ENCODE assay signal across 7 cellular contexts in genomic region chr6:169701218-169701952, GRCh38. TPM values are rescaled to one million over a fixed set of nuclear protein-coding genes. Genes with fewer than 3 reads are reported as not detected.
DNase-seq lines count a peak whose midpoint lies in the region; ATAC-seq and TF ChIP-seq lines count a peak whose summit lies in the region.

No MANE protein-coding gene starts in this region.

- H3K4me3 Mint-ChIP-seq in H9 (peak overlapping the region; percentile 89 to 94), natural killer cell (peak overlapping the region; percentile 92)
- peak overlapping the region; percentile 89 to 92 for H3K4me3 Mint-ChIP-seq in effector memory CD8-positive, alpha-beta T cell

- peaks cover 7% of the 10 kb centered on the region for H3K4me1 ChIP-seq in H9 (ENCODE audit: insufficient read depth, low read length)
- H3K4me1 ChIP-seq in OCI-LY1 (ENCODE audit: insufficient read depth, low read length, severe bottlenecking), result peaks cover 52% of the 10 kb centered on the region

- H3K4me1 Mint-ChIP-seq in H9, result peaks cover 21 to 27% of the 10 kb centered on the region in 2 experiments
- H3K4me1 Mint-ChIP-seq in effector memory CD8-positive, alpha-beta T cell (ENCODE audit: low read depth in 2 of 2), result peaks cover 16 to 30% of the 10 kb centered on the region in 2 donors
- peaks cover 20 to 45% of the 10 kb centered on the region in 2 donors for H3K4me1 Mint-ChIP-seq in natural killer cell

- H4K8ac ChIP-seq in H9 (replicated peaks; ENCODE audit: insufficient read length, low read depth, low read length), result no peak overlapping the region

- H2BK120ac ChIP-seq in H9 (ENCODE audit: low read depth, low read length, poor library complexity, severe bottlenecking), result no peak overlapping the region

- H3K4ac ChIP-seq in H9 (ENCODE audit: low read depth, low read length), result no peak overlapping the region

- peak overlapping the region; percentile 91 for H3K4me3 ChIP-seq in OCI-LY1 (ENCODE audit: low read depth, low read length, poor library complexity, severe bottlenecking)

- no peaks in the 10 kb centered on the region for H3F3A ChIP-seq in OCI-LY1 (ENCODE audit: insufficient read depth, low read length)

- TF ChIP-seq CTCF in GM13977 (IDR thresholded peaks at IDR 0.05; ENCODE audit: extremely low read depth, insufficient read depth, missing control alignments), result peak; percentile 22
- TF ChIP-seq CTCF in H9 (conservative IDR thresholded peaks at IDR 0.05), result no peak
- no peak for TF ChIP-seq CTCF in OCI-LY1 (IDR thresholded peaks at IDR 0.05; ENCODE audit: low read length)
- no peak for TF ChIP-seq CTCF in natural killer cell (IDR thresholded peaks at IDR 0.05)

- H3K27me3 ChIP-seq in H9 (ENCODE audit: insufficient read depth, low read length), result no peaks in the 10 kb centered on the region
- no peaks in the 10 kb centered on the region for H3K27me3 ChIP-seq in OCI-LY1 (ENCODE audit: insufficient read depth, low read length)

- H3K9me3 Mint-ChIP-seq in H9 (peaks cover 0 to 6% of the 10 kb centered on the region in 2 experiments; a peak in 3 of 5 replicates), natural killer cell (no peaks in the 10 kb centered on the region)
- H3K9me3 Mint-ChIP-seq in effector memory CD8-positive, alpha-beta T cell, result no peaks in the 10 kb centered on the region

- peak overlapping the region; percentile 94 for H3K14ac ChIP-seq in H9 (ENCODE audit: insufficient read depth, low read length)

- H4K20me1 ChIP-seq in H9 (ENCODE audit: control insufficient read depth, insufficient read depth, insufficient read length) (no peaks in the 10 kb centered on the region), OCI-LY1 (ENCODE audit: insufficient read depth, low read length) (no peaks in the 10 kb centered on the region)

- H3K23me2 ChIP-seq in H9 (ENCODE audit: insufficient read length, low read depth, low read length, poor library complexity, severe bottlenecking), result peaks cover 13% of the 10 kb centered on the region

- H3K23ac ChIP-seq in H9 (ENCODE audit: insufficient read length, low read depth, low read length), result no peak overlapping the region

- H2BK20ac ChIP-seq in H9 (ENCODE audit: low read depth, low read length, poor library complexity, severe bottlenecking), result no peak overlapping the region

- H3K27ac ChIP-seq in H9 (ENCODE audit: insufficient read length, low read depth, low read length) (no peak overlapping the region), OCI-LY1 (ENCODE audit: low read depth, low read length, poor library complexity, severe bottlenecking) (no peak overlapping the region)

- no peak overlapping the region for H2BK15ac ChIP-seq in H9 (ENCODE audit: low read depth, low read length)

- H3K9me2 ChIP-seq in OCI-LY1 (ENCODE audit: low read depth, low read length), result no peaks in the 10 kb centered on the region

- H4K5ac ChIP-seq in H9 (ENCODE audit: insufficient read length, low read depth, low read length), result no peak overlapping the region

- H3K18ac ChIP-seq in H9 (ENCODE audit: insufficient read length, low read depth, low read length), result peak overlapping the region; percentile 82

- H3K9ac ChIP-seq in H9 (ENCODE audit: extremely low read depth, insufficient read length, low read length), result peak overlapping the region; percentile 94
- peak overlapping the region; percentile 89 for H3K9ac ChIP-seq in OCI-LY1 (ENCODE audit: low read length)

- H2BK5ac ChIP-seq in H9 (ENCODE audit: insufficient read length, low read length), result peak overlapping the region; percentile 9

- in situ Hi-C loops in GM13977 (cut with MboI; ENCODE audit: low pct_unique_long_range_greater_than_20kb, low sequenced_read_pairs, unreplicated experiment), result no loop called here

- H4K91ac ChIP-seq in H9 (ENCODE audit: insufficient read length, low read depth, low read length), result no peak overlapping the region

- peak; percentile 2 for ATAC-seq in effector memory CD8-positive, alpha-beta T cell (replicated peaks)
- peak; percentile 0 to 1 (median 1) for ATAC-seq in natural killer cell
- no peak for ATAC-seq in esophagus mucosa
- no peak for ATAC-seq in activated CD4-positive, CD25-positive, alpha-beta regulatory T cell treated with anti-CD3 and anti-CD28 coated beads, Interleukin-2, amount 50 U/mL, for 24 hours

- H3K36me3 Mint-ChIP-seq in H9 (ENCODE audit: insufficient read depth in 1 of 3, low read depth in 3 of 3), result peaks cover 22 to 46% (median 27%) of the 10 kb centered on the region in 3 experiments
- peaks cover 28% of the 10 kb centered on the region for H3K36me3 Mint-ChIP-seq in effector memory CD8-positive, alpha-beta T cell (ENCODE audit: insufficient read depth)
- H3K36me3 Mint-ChIP-seq in natural killer cell, result no peaks in the 10 kb centered on the region

- H3T11ph ChIP-seq in H9 (ENCODE audit: low read length), result no peak overlapping the region

- no peak overlapping the region for H2AK5ac ChIP-seq in H9 (ENCODE audit: insufficient read length, low read length)

- intact Hi-C loops in natural killer cell (cut with micrococcal nuclease), result loop anchor here (1.0 to 10.0 kb wide), 3 partner anchors 46 to 851 kb away; partner anchors contain the start of genes PSMB1 and TBP

- H2AFZ ChIP-seq in H9 (ENCODE audit: low read length), result no peak overlapping the region
- no peak overlapping the region for H2AFZ ChIP-seq in OCI-LY1 (ENCODE audit: low read length)

- H3K79me2 ChIP-seq in H9 (ENCODE audit: insufficient read depth, low read length) (peaks cover 10% of the 10 kb centered on the region; the same call in 1 of the 2 replicates), OCI-LY1 (ENCODE audit: insufficient read depth, low read length) (peaks cover 34% of the 10 kb centered on the region)

- DNase-seq in GM13977 (ENCODE audit: low spot score), result peak; percentile 22
- no peak for DNase-seq in H9
- no peak for DNase-seq in effector memory CD8-positive, alpha-beta T cell
- no peak for DNase-seq in natural killer cell

- no peaks in the 10 kb centered on the region for H3K27me3 Mint-ChIP-seq in H9 (ENCODE audit: low read depth)
- no peaks in the 10 kb centered on the region for H3K27me3 Mint-ChIP-seq in effector memory CD8-positive, alpha-beta T cell
- no peaks in the 10 kb centered on the region for H3K27me3 Mint-ChIP-seq in natural killer cell (ENCODE audit: low read depth in 2 of 2)

- H3K4me2 ChIP-seq in H9 (ENCODE audit: insufficient read depth, insufficient read length, low read length) (peak overlapping the region; percentile 69), OCI-LY1 (ENCODE audit: low read length) (peak overlapping the region; percentile 74)

- no CpG with 5 or more reads among the region's 56 CpGs for WGBS in H9 (ENCODE audit: extremely low coverage, insufficient read length, low lambda C conversion rate)

- H3K36me3 ChIP-seq in OCI-LY1 (ENCODE audit: insufficient read depth, low read length), result peaks cover 34% of the 10 kb centered on the region

- H3K56ac ChIP-seq in H9 (ENCODE audit: insufficient read length, low read depth, low read length), result no peak overlapping the region

- peaks cover 4% of the 10 kb centered on the region for H3K79me1 ChIP-seq in H9 (ENCODE audit: insufficient read depth, low read depth, low read length, poor library complexity, severe bottlenecking)

- peak overlapping the region in 2 of 3 experiments; percentile 90 to 93; a peak in 5 of 7 replicates for H3K27ac Mint-ChIP-seq in H9
- H3K27ac Mint-ChIP-seq in effector memory CD8-positive, alpha-beta T cell, result peak overlapping the region; percentile 93 to 95
- peak overlapping the region; percentile 91 to 94 for H3K27ac Mint-ChIP-seq in natural killer cell

- no peak overlapping the region for H2BK12ac ChIP-seq in H9 (ENCODE audit: insufficient read length, low read depth, low read length)

- H3K9me3 ChIP-seq in H9 (ENCODE audit: control insufficient read depth, low read depth, low read length), result no peaks in the 10 kb centered on the region
- no peaks in the 10 kb centered on the region for H3K9me3 ChIP-seq in OCI-LY1 (ENCODE audit: low read length)

RNA-seq across cellular contexts. Expression of gene WDR27, which starts 0.4 kb away (rescaled TPM):
- total RNA-seq in H9 (2021) (38.4 and 48.7 TPM in 2 replicates), natural killer cell (10 to 100 TPM; 12.7 to 31.0 (median 25.3) TPM), esophagus mucosa (24.4 TPM)

RNA-seq across cellular contexts. Expression of gene C6orf120, which starts 0.5 kb away (rescaled TPM):
- 22.2 and 23.2 TPM in 2 replicates for total RNA-seq in H9 (2021)
- 10 to 100 TPM; 13.9 to 17.3 (median 16.6) TPM for total RNA-seq in natural killer cell
- 11.4 TPM for total RNA-seq in esophagus mucosa

RNA-seq across cellular contexts. Expression of gene PHF10, which starts 22.9 kb away (rescaled TPM):
- total RNA-seq in H9 (2021), result 59.0 and 59.8 TPM in 2 replicates
- 10 to 100 TPM; 46.5 to 56.5 (median 53.6) TPM for total RNA-seq in natural killer cell
- 25.4 TPM for total RNA-seq in esophagus mucosa

RNA-seq across cellular contexts. Expression of gene DYNLT2, which starts 50.0 kb away (rescaled TPM):
- total RNA-seq in H9 (2021) (1.3 and 1.8 TPM in 2 replicates), natural killer cell (1 to 10 TPM; 4.0 to 6.8 (median 5.3) TPM), esophagus mucosa (0.84 TPM)

RNA-seq across cellular contexts. Expression of gene ERMARD, which starts 50.0 kb away (rescaled TPM):
- total RNA-seq in H9 (2021) (11.7 and 13.6 TPM in 2 replicates), natural killer cell (10 to 100 TPM; 33.9 to 42.2 (median 36.4) TPM), esophagus mucosa (19.6 TPM)

Comparison
In these comparisons a context has a peak if more than half of its experiments do, and no peak if none do; other contexts are left out.
1. ATAC-seq: peak in effector memory CD8-positive, alpha-beta T cell (single experiment) and natural killer cell (3 of 3); none in esophagus mucosa (single experiment) and activated CD4-positive, CD25-positive, alpha-beta regulatory T cell treated with anti-CD3 and anti-CD28 coated beads, Interleukin-2, amount 50 U/mL, for 24 hours (0 of 2).
2. Peak in every context shown above with its lines, with median percentiles within 50 percentile points of each other: H3K27ac Mint-ChIP-seq and H3K4me3 Mint-ChIP-seq.